ENCODE assay signal across 19 cellular contexts in the genomic region with DNA sequence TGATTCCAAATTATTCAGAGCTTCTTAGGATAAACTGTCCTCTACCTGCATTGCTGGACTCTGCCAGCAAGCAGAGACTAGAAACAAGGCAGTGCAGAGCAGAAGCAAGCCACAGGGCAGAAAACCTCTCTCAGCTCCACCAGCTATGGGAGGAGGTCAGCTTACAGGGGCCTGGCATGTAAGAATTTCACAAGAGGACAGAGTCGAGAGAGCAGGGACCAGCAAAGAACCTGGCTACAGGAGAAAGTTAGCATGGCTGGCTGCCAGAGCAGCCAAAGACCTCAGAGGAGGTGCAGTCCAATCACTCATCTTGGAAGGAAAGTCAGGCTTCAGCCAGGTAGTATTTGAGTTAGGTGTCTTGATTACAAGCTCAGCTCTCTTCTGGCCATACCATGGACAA.
"Had no signal": no experiment of that assay in that cellular context is flagged by ENCODE, and none has a peak within 500 bp of the region (broad histone marks: within the 10 kb centered on the region; RNA-seq: fewer than 3 reads in every experiment).

No MANE protein-coding gene starts in this region.

- H3K4me3 Mint-ChIP-seq: central memory CD8-positive, alpha-beta T cell; dendritic cell treated with granulocyte-macrophage colony-stimulating factor and Interleukin-4, amounts not matched to agents 40 ng/mL and 50 ng/mL, for 4 days; memory B cell; mesothelial cell of epicardium; natural killer cell; type B pancreatic cell had no signal

- H3K36me3 ChIP-seq: prostate gland, sigmoid colon, uterus had no signal

- H3K27me3 Mint-ChIP-seq: central memory CD8-positive, alpha-beta T cell; dendritic cell treated with granulocyte-macrophage colony-stimulating factor and Interleukin-4, amounts not matched to agents 40 ng/mL and 50 ng/mL, for 4 days; type B pancreatic cell had no signal

- H3K36me3 Mint-ChIP-seq: memory B cell, natural killer cell had no signal

- H3K9me3 Mint-ChIP-seq: dendritic cell treated with granulocyte-macrophage colony-stimulating factor and Interleukin-4, amounts not matched to agents 40 ng/mL and 50 ng/mL, for 4 days; memory B cell; mesothelial cell of epicardium; natural killer cell; type B pancreatic cell had no signal

- H3K4me1 Mint-ChIP-seq: central memory CD8-positive, alpha-beta T cell; memory B cell; natural killer cell had no signal

- H3K9ac ChIP-seq: parathyroid adenoma had no signal

- DNase-seq: esophagus squamous epithelium; foreskin fibroblast; left lung; lower lobe of right lung; natural killer cell; occipital lobe; sigmoid colon; stimulated activated naive CD4-positive, alpha-beta T cell; stomach; uterus had no signal

- H3K4me1 ChIP-seq: gastroesophageal sphincter, left lung, lower lobe of right lung, parathyroid adenoma, prostate gland, sigmoid colon, stomach, uterus had no signal

- H3K9me3 ChIP-seq: esophagus squamous epithelium, gastroesophageal sphincter, left lung, lower lobe of right lung, prostate gland, sigmoid colon, stomach, uterus had no signal

- H3K27me3 ChIP-seq: esophagus squamous epithelium, gastroesophageal sphincter, left lung, sigmoid colon, stomach, uterus had no signal

- H3K27ac ChIP-seq: esophagus squamous epithelium, gastroesophageal sphincter, left lung, lower lobe of right lung, parathyroid adenoma, prostate gland, sigmoid colon, skin epidermis, stomach, uterus had no signal

- ATAC-seq: gastroesophageal sphincter, left lung, lower lobe of right lung, natural killer cell had no signal

- H3K79me2 ChIP-seq: parathyroid adenoma had no signal

- H2AFZ ChIP-seq: parathyroid adenoma had no signal

- H3K27ac Mint-ChIP-seq: dendritic cell treated with granulocyte-macrophage colony-stimulating factor and Interleukin-4, amounts not matched to agents 40 ng/mL and 50 ng/mL, for 4 days; memory B cell; mesothelial cell of epicardium; natural killer cell; type B pancreatic cell had no signal

- H3K4me3 ChIP-seq: esophagus squamous epithelium, gastroesophageal sphincter, left lung, lower lobe of right lung, prostate gland, sigmoid colon, skin epidermis, stomach, uterus had no signal
